In genomic region chr6:33208089-33208967, GRCh38 we compare ENCODE assay signal across 1 cellular context.
TF ChIP-seq lines count a peak whose summit lies in the region.

RING1 (plus strand) TSS chr6:33208500; CDS start chr6:33208823, 323 bp downstream.

TF ChIP-seq in HepG2, 621 proteins besides CTCF, POLR2A, EP300 and RAD21 (continued from another document and continues in another):
- TF ChIP-seq, protein P1, sequence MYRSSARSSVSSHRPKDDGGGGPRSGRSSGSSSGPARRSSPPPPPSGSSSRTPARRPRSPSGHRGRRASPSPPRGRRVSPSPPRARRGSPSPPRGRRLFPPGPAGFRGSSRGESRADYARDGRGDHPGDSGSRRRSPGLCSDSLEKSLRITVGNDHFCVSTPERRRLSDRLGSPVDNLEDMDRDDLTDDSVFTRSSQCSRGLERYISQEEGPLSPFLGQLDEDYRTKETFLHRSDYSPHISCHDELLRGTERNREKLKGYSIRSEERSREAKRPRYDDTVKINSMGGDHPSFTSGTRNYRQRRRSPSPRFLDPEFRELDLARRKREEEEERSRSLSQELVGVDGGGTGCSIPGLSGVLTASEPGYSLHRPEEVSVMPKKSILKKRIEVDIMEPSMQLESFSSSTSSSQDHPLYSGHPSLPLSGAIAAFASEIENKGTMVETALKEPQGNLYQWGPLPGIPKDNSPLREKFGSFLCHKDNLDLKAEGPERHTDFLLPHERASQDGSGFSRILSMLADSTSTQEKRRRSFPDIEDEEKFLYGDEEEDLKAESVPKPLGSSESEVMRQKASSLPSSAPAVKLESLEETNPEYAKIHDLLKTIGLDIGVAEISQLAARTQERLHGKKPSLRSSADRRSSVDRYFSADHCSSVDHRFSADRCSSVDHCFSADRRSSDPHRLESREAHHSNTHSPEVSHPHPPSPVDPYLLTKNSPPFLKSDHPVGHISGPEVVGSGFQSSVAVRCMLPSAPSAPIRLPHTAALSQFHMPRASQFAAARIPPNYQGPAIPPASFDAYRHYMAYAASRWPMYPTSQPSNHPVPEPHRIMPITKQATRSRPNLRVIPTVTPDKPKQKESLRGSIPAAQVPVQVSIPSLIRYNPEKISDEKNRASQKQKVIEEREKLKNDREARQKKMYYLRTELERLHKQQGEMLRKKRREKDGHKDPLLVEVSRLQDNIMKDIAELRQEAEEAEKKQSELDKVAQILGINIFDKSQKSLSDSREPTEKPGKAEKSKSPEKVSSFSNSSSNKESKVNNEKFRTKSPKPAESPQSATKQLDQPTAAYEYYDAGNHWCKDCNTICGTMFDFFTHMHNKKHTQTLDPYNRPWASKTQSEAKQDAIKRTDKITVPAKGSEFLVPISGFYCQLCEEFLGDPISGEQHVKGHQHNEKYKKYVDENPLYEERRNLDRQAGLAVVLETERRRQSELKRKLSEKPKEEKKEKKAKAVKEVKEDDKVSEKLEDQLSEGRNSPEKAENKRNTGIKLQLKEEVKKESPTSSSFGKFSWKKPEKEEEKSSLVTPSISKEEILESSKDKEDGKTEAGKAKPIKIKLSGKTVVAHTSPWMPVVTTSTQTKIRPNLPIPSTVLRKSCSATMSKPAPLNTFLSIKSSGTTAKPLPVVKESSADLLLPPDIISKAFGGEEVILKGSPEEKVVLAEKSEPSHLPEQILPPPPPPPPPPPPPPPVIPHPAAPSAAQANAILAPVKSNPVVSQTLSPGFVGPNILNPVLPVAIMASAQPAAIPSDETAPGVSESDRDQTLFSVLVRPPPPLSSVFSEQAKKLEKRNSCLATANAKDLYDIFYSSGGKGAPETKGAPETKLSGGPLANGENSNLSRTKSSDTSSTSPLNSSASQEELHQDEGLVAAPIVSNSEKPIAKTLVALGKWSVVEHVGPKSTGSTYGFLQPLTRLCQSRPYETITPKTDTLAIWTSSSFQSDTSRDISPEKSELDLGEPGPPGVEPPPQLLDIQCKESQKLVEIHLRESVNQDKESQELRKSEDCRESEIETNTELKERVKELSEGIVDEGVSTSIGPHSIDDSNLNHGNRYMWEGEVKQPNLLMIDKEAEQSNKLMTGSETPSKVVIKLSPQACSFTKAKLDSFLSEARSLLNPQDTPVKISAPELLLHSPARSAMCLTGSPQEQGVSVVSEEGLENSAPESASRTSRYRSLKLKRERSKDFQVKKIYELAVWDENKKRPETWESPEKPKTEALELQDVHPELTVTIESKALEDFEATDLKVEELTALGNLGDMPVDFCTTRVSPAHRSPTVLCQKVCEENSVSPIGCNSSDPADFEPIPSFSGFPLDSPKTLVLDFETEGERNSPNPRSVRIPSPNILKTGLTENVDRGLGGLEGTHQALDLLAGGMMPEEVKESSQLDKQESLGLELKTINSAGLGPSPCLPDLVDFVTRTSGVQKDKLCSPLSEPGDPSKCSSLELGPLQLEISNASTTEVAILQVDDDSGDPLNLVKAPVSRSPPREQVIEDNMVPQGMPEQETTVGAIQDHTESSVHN (CRISPR knock-in tag; IDR thresholded peaks at IDR 0.05): 0 out of 2 replicates have a peak, but pooled peaks have one; percentile 41
- TF ChIP-seq GFI1 (CRISPR knock-in tag; IDR thresholded peaks at IDR 0.05; ENCODE audit: borderline replicate concordance) (no peak), JUND (CRISPR knock-in tag; IDR thresholded peaks at IDR 0.05) (peak; percentile 83), MEIS2 (CRISPR knock-in tag; IDR thresholded peaks at IDR 0.05) (peak; percentile 66), JUN (CRISPR knock-in tag; IDR thresholded peaks at IDR 0.05) (no peak; the same call in 1 of the 2 replicates), ZC3H4 (CRISPR knock-in tag; IDR thresholded peaks at IDR 0.05; ENCODE audit: borderline replicate concordance) (no peak), ZNF672 (CRISPR knock-in tag; IDR thresholded peaks at IDR 0.05) (peak; percentile 74; the same call in 1 of the 2 replicates), IRX3 (CRISPR knock-in tag; IDR thresholded peaks at IDR 0.05; ENCODE audit: borderline replicate concordance, low read depth) (no peak), CAMTA2 (CRISPR knock-in tag; IDR thresholded peaks at IDR 0.05; ENCODE audit: borderline replicate concordance) (peak; percentile 76), RORA (CRISPR knock-in tag; IDR thresholded peaks at IDR 0.05) (no peak), ZNF7 (CRISPR knock-in tag; IDR thresholded peaks at IDR 0.05) (peak; percentile 47), ZNF326 (CRISPR knock-in tag; IDR thresholded peaks at IDR 0.05; ENCODE audit: borderline replicate concordance) (peak; percentile 85), MXI1 (IDR thresholded peaks at IDR 0.05; ENCODE audit: borderline replicate concordance, low read depth, low read length) (peak; percentile 69; the same call in 1 of the 3 replicates), ZBTB21 (CRISPR knock-in tag; IDR thresholded peaks at IDR 0.05) (peak; percentile 66), FOXA3 (CRISPR knock-in tag; IDR thresholded peaks at IDR 0.05) (peak; percentile 74), NFRKB (IDR thresholded peaks at IDR 0.05) (no peak), RNF2 (conservative IDR thresholded peaks at IDR 0.05; ENCODE audit: low read depth) (no peak), RELA (CRISPR knock-in tag; IDR thresholded peaks at IDR 0.05) (0 out of 2 replicates have a peak, but pooled peaks have one; percentile 73), HOXA3 (CRISPR knock-in tag; IDR thresholded peaks at IDR 0.05) (peak; percentile 99), SIX4 (CRISPR knock-in tag; IDR thresholded peaks at IDR 0.05) (0 out of 2 replicates have a peak, but pooled peaks have one; percentile 17), GZF1 (CRISPR knock-in tag; IDR thresholded peaks at IDR 0.05) (peak; percentile 61; the same call in 1 of the 2 replicates), HMG20B (CRISPR knock-in tag; conservative IDR thresholded peaks at IDR 0.05) (peak; percentile 69), JUNB (CRISPR knock-in tag; IDR thresholded peaks at IDR 0.05; ENCODE audit: borderline replicate concordance) (peak; percentile 47; the same call in 1 of the 2 replicates), SAFB2 (CRISPR knock-in tag; IDR thresholded peaks at IDR 0.05; ENCODE audit: borderline replicate concordance, low read depth) (peak; percentile 97), NCOA2 (CRISPR knock-in tag; IDR thresholded peaks at IDR 0.05) (peak; percentile 52; the same call in 1 of the 2 replicates), ETS1 (CRISPR knock-in tag; IDR thresholded peaks at IDR 0.05) (no peak), ELF3 (CRISPR knock-in tag; IDR thresholded peaks at IDR 0.05) (peak; percentile 62), TEF (CRISPR knock-in tag; IDR thresholded peaks at IDR 0.05) (0 out of 2 replicates have a peak, but pooled peaks have one; percentile 46), CBX5 (CRISPR knock-in tag; IDR thresholded peaks at IDR 0.05; ENCODE audit: borderline replicate concordance) (peak; percentile 80), SP1 (IDR thresholded peaks at IDR 0.05) (no peak), SP1 (CRISPR knock-in tag; IDR thresholded peaks at IDR 0.05) (peak; percentile 64; the same call in 1 of the 2 replicates), EED (CRISPR knock-in tag; IDR thresholded peaks at IDR 0.05) (no peak), NFYB (CRISPR knock-in tag; IDR thresholded peaks at IDR 0.05) (0 out of 2 replicates have a peak, but pooled peaks have one; percentile 25), ZNF883 (CRISPR knock-in tag; IDR thresholded peaks at IDR 0.05; ENCODE audit: not compliant biosample characterization) (peak; percentile 77), ZFP82 (CRISPR knock-in tag; IDR thresholded peaks at IDR 0.05; ENCODE audit: borderline replicate concordance) (no peak), ERF (CRISPR knock-in tag; IDR thresholded peaks at IDR 0.05) (peak; percentile 68), MXD4 (CRISPR knock-in tag; IDR thresholded peaks at IDR 0.05) (peak; percentile 34; the same call in 1 of the 2 replicates), NFE2L1 (CRISPR knock-in tag; IDR thresholded peaks at IDR 0.05; ENCODE audit: borderline replicate concordance) (no peak), ZNF17 (CRISPR knock-in tag; IDR thresholded peaks at IDR 0.05) (no peak), RBFOX2 (IDR thresholded peaks at IDR 0.05; ENCODE audit: low read depth, low read length) (peak; percentile 99), ZNF619 (CRISPR knock-in tag; IDR thresholded peaks at IDR 0.05) (peak; percentile 87), RFX3 (CRISPR knock-in tag; IDR thresholded peaks at IDR 0.05) (peak; percentile 43; the same call in 1 of the 2 replicates), FOXO1 (CRISPR knock-in tag; IDR thresholded peaks at IDR 0.05) (peak; percentile 84), ZNF230 (CRISPR knock-in tag; IDR thresholded peaks at IDR 0.05) (peak; percentile 90; the same call in 1 of the 2 replicates), ZNF747 (CRISPR knock-in tag; IDR thresholded peaks at IDR 0.05; ENCODE audit: borderline replicate concordance) (peak; percentile 37; the same call in 1 of the 2 replicates), ZNF232 (CRISPR knock-in tag; IDR thresholded peaks at IDR 0.05; ENCODE audit: borderline replicate concordance) (peak; percentile 53; the same call in 1 of the 2 replicates), HMG20A (CRISPR knock-in tag; IDR thresholded peaks at IDR 0.05; ENCODE audit: borderline replicate concordance) (no peak), DRAP1 (CRISPR knock-in tag; IDR thresholded peaks at IDR 0.05) (peak; percentile 83), ZNF580 (CRISPR knock-in tag; IDR thresholded peaks at IDR 0.05; ENCODE audit: borderline replicate concordance, low read depth) (peak; percentile 71), FOSL2 (CRISPR knock-in tag; IDR thresholded peaks at IDR 0.05) (peak; percentile 64; the same call in 1 of the 2 replicates), PRMT3 (CRISPR knock-in tag; IDR thresholded peaks at IDR 0.05; ENCODE audit: borderline replicate concordance, low read depth) (0 out of 2 replicates have a peak, but pooled peaks have one; percentile 45), ZNF766 (CRISPR knock-in tag; IDR thresholded peaks at IDR 0.05; ENCODE audit: borderline replicate concordance) (peak; percentile 84; the same call in 1 of the 2 replicates), SP2 (CRISPR knock-in tag; IDR thresholded peaks at IDR 0.05) (peak; percentile 72; the same call in 1 of the 2 replicates), SIN3B (IDR thresholded peaks at IDR 0.05; ENCODE audit: low read length) (no peak), POLR2AphosphoS5 (IDR thresholded peaks at IDR 0.05; ENCODE audit: low read depth, low read length) (peak; percentile 92), ZSCAN29 (CRISPR knock-in tag; conservative IDR thresholded peaks at IDR 0.05) (0 out of 2 replicates have a peak, but pooled peaks have one; percentile 23), FOXK1 (CRISPR knock-in tag; IDR thresholded peaks at IDR 0.05; ENCODE audit: borderline replicate concordance, low read depth) (peak; percentile 66; the same call in 1 of the 2 replicates), ATF7 (IDR thresholded peaks at IDR 0.05) (no peak), ATF7 (CRISPR knock-in tag; IDR thresholded peaks at IDR 0.05) (peak; percentile 49; the same call in 1 of the 2 replicates), NBN (conservative IDR thresholded peaks at IDR 0.05) (no peak), ZNF607 (CRISPR knock-in tag; IDR thresholded peaks at IDR 0.05; ENCODE audit: borderline replicate concordance) (peak; percentile 91; the same call in 1 of the 2 replicates)
- TF ChIP-seq, protein P2, sequence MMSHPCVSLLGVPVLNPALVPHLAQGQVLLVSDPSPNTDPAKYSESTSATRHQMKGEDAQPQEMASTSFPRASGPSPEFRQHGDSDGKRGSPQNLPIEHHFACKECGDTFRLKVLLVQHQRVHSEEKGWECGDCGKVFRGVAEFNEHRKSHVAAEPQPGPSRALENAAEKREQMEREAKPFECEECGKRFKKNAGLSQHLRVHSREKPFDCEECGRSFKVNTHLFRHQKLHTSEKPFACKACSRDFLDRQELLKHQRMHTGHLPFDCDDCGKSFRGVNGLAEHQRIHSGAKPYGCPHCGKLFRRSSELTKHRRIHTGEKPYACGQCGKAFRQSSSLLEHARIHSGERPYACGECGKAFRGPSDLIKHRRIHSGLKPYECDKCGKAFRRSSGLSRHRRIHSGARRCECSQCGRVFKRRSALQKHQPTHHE (CRISPR knock-in tag; IDR thresholded peaks at IDR 0.05; ENCODE audit: borderline replicate concordance): 0 out of 2 replicates have a peak, but pooled peaks have one; percentile 48
- TF ChIP-seq, protein P3, sequence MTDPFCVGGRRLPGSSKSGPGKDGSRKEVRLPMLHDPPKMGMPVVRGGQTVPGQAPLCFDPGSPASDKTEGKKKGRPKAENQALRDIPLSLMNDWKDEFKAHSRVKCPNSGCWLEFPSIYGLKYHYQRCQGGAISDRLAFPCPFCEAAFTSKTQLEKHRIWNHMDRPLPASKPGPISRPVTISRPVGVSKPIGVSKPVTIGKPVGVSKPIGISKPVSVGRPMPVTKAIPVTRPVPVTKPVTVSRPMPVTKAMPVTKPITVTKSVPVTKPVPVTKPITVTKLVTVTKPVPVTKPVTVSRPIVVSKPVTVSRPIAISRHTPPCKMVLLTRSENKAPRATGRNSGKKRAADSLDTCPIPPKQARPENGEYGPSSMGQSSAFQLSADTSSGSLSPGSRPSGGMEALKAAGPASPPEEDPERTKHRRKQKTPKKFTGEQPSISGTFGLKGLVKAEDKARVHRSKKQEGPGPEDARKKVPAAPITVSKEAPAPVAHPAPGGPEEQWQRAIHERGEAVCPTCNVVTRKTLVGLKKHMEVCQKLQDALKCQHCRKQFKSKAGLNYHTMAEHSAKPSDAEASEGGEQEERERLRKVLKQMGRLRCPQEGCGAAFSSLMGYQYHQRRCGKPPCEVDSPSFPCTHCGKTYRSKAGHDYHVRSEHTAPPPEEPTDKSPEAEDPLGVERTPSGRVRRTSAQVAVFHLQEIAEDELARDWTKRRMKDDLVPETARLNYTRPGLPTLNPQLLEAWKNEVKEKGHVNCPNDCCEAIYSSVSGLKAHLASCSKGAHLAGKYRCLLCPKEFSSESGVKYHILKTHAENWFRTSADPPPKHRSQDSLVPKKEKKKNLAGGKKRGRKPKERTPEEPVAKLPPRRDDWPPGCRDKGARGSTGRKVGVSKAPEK (CRISPR knock-in tag; IDR thresholded peaks at IDR 0.05; ENCODE audit: borderline replicate concordance): peak; percentile 80; the same call in 1 of the 2 replicates
